Comparison of ENCODE assay signal across 8 cellular contexts in genomic region chr12:113030875-113031525, GRCh38. TPM values are rescaled to one million over a fixed set of nuclear protein-coding genes. Genes with fewer than 3 reads are reported as not detected.
DNase-seq lines count a peak whose midpoint lies in the region; ATAC-seq and TF ChIP-seq lines count a peak whose summit lies in the region.

No MANE protein-coding gene starts in this region.

- peak; percentile 87 for ATAC-seq in sciatic nerve
- ATAC-seq in stimulated activated naive CD8-positive, alpha-beta T cell treated with anti-CD3 and anti-CD28 coated beads, Interleukin-15, Interleukin-2, amounts not matched to agents 100 U/mL and 50 U/mL, for 24 hours = no peak

- no peak overlapping the region for H3K4me3 ChIP-seq in right atrium auricular region

- DNase-seq in ACHN (peak; percentile 86), GM13976 (ENCODE audit: low spot score) (peak; percentile 64), NCI-H2196 (lab: John Stamatoyannopoulos, UW; ENCODE audit: unreplicated experiment) (peak; percentile 67), amniotic epithelial cell (ENCODE audit: low read depth) (peak; percentile 52), right atrium auricular region (ENCODE audit: low spot score) (no peak), sciatic nerve (ENCODE audit: low spot score) (no peak), NCI-H1048 (lab: John Stamatoyannopoulos, UW) (no peak)
- DNase-seq in stimulated activated naive CD8-positive, alpha-beta T cell treated with anti-CD3 and anti-CD28 coated beads, Interleukin-15, Interleukin-2, amounts not matched to agents 100 U/mL and 50 U/mL, for 24 hours = no peak

- in situ Hi-C loops in ACHN (cut with HindIII; ENCODE audit: low pct_ligation_motif_present, low pct_unique_long_range_greater_than_20kb, low sequenced_read_pairs) (no loop called here), GM13976 (cut with MboI; ENCODE audit: low sequenced_read_pairs, unreplicated experiment) (no loop called here)

- H3K9me3 ChIP-seq in right atrium auricular region = no peaks in the 10 kb centered on the region

- no peaks in the 10 kb centered on the region for H3K36me3 ChIP-seq in right atrium auricular region

- H3K4me1 ChIP-seq in right atrium auricular region = no peaks in the 10 kb centered on the region

- TF ChIP-seq CTCF in GM13976 (IDR thresholded peaks at IDR 0.05; ENCODE audit: borderline replicate concordance, control extremely low read depth, extremely low read depth, insufficient read depth, missing control alignments) (peak; percentile 72), right atrium auricular region (IDR thresholded peaks at IDR 0.05) (peak; percentile 45 to 80)

- no peak overlapping the region for H3K27ac ChIP-seq in right atrium auricular region

- intact Hi-C loops in sciatic nerve (cut with DNase I) = no loop called here

- H3K27me3 ChIP-seq in right atrium auricular region = no peaks in the 10 kb centered on the region

RNA-seq across cellular contexts. Expression of gene DTX1, which starts 25.5 kb away (rescaled TPM):
- total RNA-seq in right atrium auricular region (1 to 10 TPM; 1.2 to 4.0 TPM), sciatic nerve (10.1 TPM)

RNA-seq across cellular contexts. Expression of gene OAS2, which starts 52.7 kb away (rescaled TPM):
- total RNA-seq in right atrium auricular region (1 to 10 TPM; 6.0 to 6.8 TPM), sciatic nerve (8.4 TPM)

Comparison
In these comparisons a context has a peak if more than half of its experiments do, and no peak if none do; other contexts are left out.
1. DNase-seq: peak in ACHN (single experiment), GM13976 (single experiment), NCI-H2196 (single experiment) and amniotic epithelial cell (single experiment); none in right atrium auricular region (single experiment), sciatic nerve (single experiment), NCI-H1048 (single experiment) and stimulated activated naive CD8-positive, alpha-beta T cell treated with anti-CD3 and anti-CD28 coated beads, Interleukin-15, Interleukin-2, amounts not matched to agents 100 U/mL and 50 U/mL, for 24 hours (single experiment).